9 cellular contexts compared by ENCODE assay signal in the genomic region with DNA sequence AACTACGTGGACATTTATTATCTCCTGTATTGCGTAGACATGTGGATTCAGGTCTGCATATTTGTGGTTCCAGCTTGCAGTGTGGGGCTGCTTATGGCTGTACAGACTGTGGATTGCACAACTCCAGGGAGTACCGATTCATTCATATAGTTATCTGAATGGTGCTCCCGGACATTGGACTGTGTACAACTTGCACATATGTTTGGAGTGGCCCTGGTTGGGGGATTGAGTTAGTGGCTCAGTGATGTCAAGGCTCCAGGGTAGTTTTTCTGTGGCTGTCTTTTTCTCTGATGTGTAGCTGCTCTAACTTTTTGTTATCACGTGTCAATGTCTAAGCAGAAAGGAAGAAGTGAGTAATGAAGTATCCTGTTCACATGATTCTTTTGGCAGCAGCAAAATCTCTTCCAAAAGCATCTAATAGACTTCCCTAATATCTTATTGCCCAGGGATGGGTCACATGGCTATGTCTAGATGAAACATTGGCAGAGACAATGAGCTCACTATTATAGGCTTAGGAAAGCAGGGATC. TPM values are rescaled to one million over a fixed set of nuclear protein-coding genes. Genes with fewer than 3 reads are reported as not detected.
DNase-seq lines count a peak whose midpoint lies in the region; ATAC-seq and TF ChIP-seq lines count a peak whose summit lies in the region.
"Had no signal": no experiment of that assay in that cellular context is flagged by ENCODE, and none has a peak within 500 bp of the region (broad histone marks: within the 10 kb centered on the region; RNA-seq: fewer than 3 reads in every experiment).

No MANE protein-coding gene starts in this region.

- peaks cover 8 to 48% of the 10 kb centered on the region in 2 experiments for H3K36me3 ChIP-seq in SK-N-SH (replicated peaks in 1 of 2; ENCODE audit: control insufficient read depth in 1 of 2, insufficient read depth in 2 of 2, low read length in 1 of 2)
- no peaks in the 10 kb centered on the region for H3K36me3 ChIP-seq in skeletal muscle satellite cell (ENCODE audit: insufficient read depth, low read length)
- H3K36me3 ChIP-seq in WERI-Rb-1: no peaks in the 10 kb centered on the region

- no peaks in the 10 kb centered on the region for H4K20me1 ChIP-seq in SK-N-SH (ENCODE audit: insufficient read depth)

- no peak for ATAC-seq in HG03159 (IDR thresholded peaks at IDR 0.05; ENCODE audit: unreplicated experiment)

- DNase-seq in H4 (ENCODE audit: low spot score) (peak; percentile 77), SK-N-SH (no peak), foreskin melanocyte (peak; percentile 99), WERI-Rb-1 (no peak), cortex of kidney (lab: John Stamatoyannopoulos, UW) (no peak), activated gamma-delta T cell (lab: John Stamatoyannopoulos, UW) (no peak)
- DNase-seq: NCI-H2029 treated with DMSO at 0.1 percent for 48 hours had no signal

- H3K27ac ChIP-seq in SK-N-SH (ENCODE audit: low read depth in 2 of 2, low read length in 1 of 2): peak overlapping the region; percentile 60 to 84
- no peak overlapping the region for H3K27ac ChIP-seq in WERI-Rb-1

- no peak for TF ChIP-seq EP300 in SK-N-SH (IDR thresholded peaks at IDR 0.05; ENCODE audit: borderline replicate concordance in 1 of 2, low read depth in 1 of 2, low read length in 1 of 2)

- POLR2A ChIA-PET in SK-N-SH (lab: Yijun Ruan, JAX): no interaction called here

- TF ChIP-seq CTCF in SK-N-SH (IDR thresholded peaks at IDR 0.05) (no peak), WERI-Rb-1 (IDR thresholded peaks at IDR 0.05; ENCODE audit: low read depth, low read length) (no peak)

- H3K4me1 ChIP-seq in SK-N-SH (ENCODE audit: control insufficient read depth in 1 of 2, insufficient read depth in 2 of 2, low read depth in 1 of 2, low read length in 1 of 2): peaks cover 0 to 39% of the 10 kb centered on the region in 2 experiments
- peaks cover 45% of the 10 kb centered on the region for H3K4me1 ChIP-seq in skeletal muscle satellite cell (ENCODE audit: control insufficient read depth, insufficient read depth, low read length)

- no peaks in the 10 kb centered on the region for H3K27me3 ChIP-seq in SK-N-SH (ENCODE audit: insufficient read depth)
- no peaks in the 10 kb centered on the region for H3K27me3 ChIP-seq in skeletal muscle satellite cell (ENCODE audit: control insufficient read depth, insufficient read depth, low read length)
- no peaks in the 10 kb centered on the region for H3K27me3 ChIP-seq in WERI-Rb-1 (ENCODE audit: insufficient read depth, low read depth, severe bottlenecking)

- 0 out of 2 replicates have a peak overlapping the region, but pooled peaks have one; percentile 4 for H2AFZ ChIP-seq in SK-N-SH (ENCODE audit: low read depth)

- H3K9me3 ChIP-seq in SK-N-SH (no peaks in the 10 kb centered on the region), skeletal muscle satellite cell (replicated peaks; ENCODE audit: low read length) (no peaks in the 10 kb centered on the region), WERI-Rb-1 (ENCODE audit: severe bottlenecking) (no peaks in the 10 kb centered on the region)

- peaks cover 40% of the 10 kb centered on the region for H3F3A ChIP-seq in SK-N-SH (replicated peaks; ENCODE audit: insufficient read depth)

- H3K9ac ChIP-seq in SK-N-SH: peak overlapping the region; percentile 51; the same call in 1 of the 2 replicates
- H3K9ac ChIP-seq in skeletal muscle satellite cell (ENCODE audit: low read depth, low read length): peak overlapping the region; percentile 24

- no peak overlapping the region for H3K4me3 ChIP-seq in SK-N-SH (ENCODE audit: low read depth in 2 of 2, low read length in 1 of 2)
- no peak overlapping the region for H3K4me3 ChIP-seq in skeletal muscle satellite cell (ENCODE audit: low read length)
- no peak overlapping the region for H3K4me3 ChIP-seq in WERI-Rb-1 (ENCODE audit: low read depth, low read length)

- H3K4me2 ChIP-seq in SK-N-SH: peak overlapping the region; percentile 38
- peak overlapping the region; percentile 47 for H3K4me2 ChIP-seq in skeletal muscle satellite cell (ENCODE audit: low read length)

- CTCF ChIA-PET in SK-N-SH (lab: Yijun Ruan, JAX): interaction anchor here (2.4 to 3.0 kb wide), 2 partner anchors 39 to 176 kb away, joined by 11 read pairs; no protein-coding TSS in a partner anchor

- no peaks in the 10 kb centered on the region for H3K79me2 ChIP-seq in SK-N-SH (ENCODE audit: insufficient read depth)

- no peaks in the 10 kb centered on the region for H3K9me2 ChIP-seq in SK-N-SH

- 22% methylated on average over 5 of the region's 5 CpGs for WGBS in SK-N-SH (ENCODE audit: low lambda C conversion rate)

- no peak for TF ChIP-seq RAD21 in SK-N-SH (IDR thresholded peaks at IDR 0.05; ENCODE audit: low read length)

TF ChIP-seq in SK-N-SH, 30 proteins besides CTCF, POLR2A, EP300 and RAD21:
- peak; percentile 13; the same call in 1 of the 2 replicates for TF ChIP-seq PBX3 (IDR thresholded peaks at IDR 0.05)
- no peak for TF ChIP-seq ZBTB33 (IDR thresholded peaks at IDR 0.05; ENCODE audit: borderline replicate concordance, low read depth)
- no peak for TF ChIP-seq POLR2AphosphoS5 (IDR thresholded peaks at IDR 0.05; ENCODE audit: low read depth, low read length)
- TF ChIP-seq, protein P1, sequence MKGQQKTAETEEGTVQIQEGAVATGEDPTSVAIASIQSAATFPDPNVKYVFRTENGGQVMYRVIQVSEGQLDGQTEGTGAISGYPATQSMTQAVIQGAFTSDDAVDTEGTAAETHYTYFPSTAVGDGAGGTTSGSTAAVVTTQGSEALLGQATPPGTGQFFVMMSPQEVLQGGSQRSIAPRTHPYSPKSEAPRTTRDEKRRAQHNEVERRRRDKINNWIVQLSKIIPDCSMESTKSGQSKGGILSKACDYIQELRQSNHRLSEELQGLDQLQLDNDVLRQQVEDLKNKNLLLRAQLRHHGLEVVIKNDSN (IDR thresholded peaks at IDR 0.05; ENCODE audit: borderline replicate concordance, low read depth): peak; percentile 69
- TF ChIP-seq NFIC (IDR thresholded peaks at IDR 0.05; ENCODE audit: borderline replicate concordance): peak; percentile 43; the same call in 1 of the 2 replicates

RNA-seq across cellular contexts. Expression of gene ST3GAL6, which starts 15.8 kb away (rescaled TPM):
- 4.6 and 11.9 TPM in 2 replicates for total RNA-seq in H4 (2014; rRNA removed; shearing (Covaris generic))
- polyA plus RNA-seq in SK-N-SH (2012; rRNA removed): 16.3 and 17.9 TPM in 2 replicates
- 19.4 and 22.4 TPM in 2 replicates for polyA plus RNA-seq in SK-N-SH (2012; cell fraction: cytosol; rRNA removed)
- polyA plus RNA-seq in SK-N-SH (2012; cell fraction: nucleus; rRNA removed): 15.9 and 33.7 TPM in 2 replicates
- 2.0 and 3.5 TPM in 2 replicates for total RNA-seq in skeletal muscle satellite cell (2012; rRNA removed)

Comparison
In these comparisons a context has a peak if more than half of its experiments do, and no peak if none do; other contexts are left out.
1. DNase-seq: peak in H4 (single experiment) and foreskin melanocyte (single experiment); none in SK-N-SH (single experiment), WERI-Rb-1 (single experiment), cortex of kidney (single experiment) and activated gamma-delta T cell (single experiment).